In genomic region chr16:81610144-81610842, GRCh38 we compare ENCODE assay signal across 9 cellular contexts.
DNase-seq lines count a peak whose midpoint lies in the region; ATAC-seq and TF ChIP-seq lines count a peak whose summit lies in the region.
"Had no signal": no experiment of that assay in that cellular context is flagged by ENCODE, and none has a peak within 500 bp of the region (broad histone marks: within the 10 kb centered on the region; RNA-seq: fewer than 3 reads in every experiment).

No MANE protein-coding gene starts in this region.

- peak; percentile 55 for DNase-seq in Caki2 (ENCODE audit: low read depth)
- DNase-seq in astrocyte of the hippocampus (ENCODE audit: low read depth, low spot score): peak; percentile 96
- DNase-seq in right atrium auricular region (ENCODE audit: low spot score): peak; percentile 91
- DNase-seq in putamen (ENCODE audit: low spot score): peak; percentile 46
- DNase-seq in activated naive CD4-positive, alpha-beta T cell treated with Interleukin-2 at 50 U/mL for 16 hours: no peak
- DNase-seq in activated naive CD4-positive, alpha-beta T cell (lab: John Stamatoyannopoulos, UW): no peak
- DNase-seq: NCI-H2171 treated with DMSO at 0.1 percent for 48 hours had no signal

- H3K4me3 ChIP-seq in right atrium auricular region: peak overlapping the region in 1 of 2 donors; percentile 7

- peak overlapping the region in 1 of 2 donors; percentile 20 for H3K27ac ChIP-seq in right atrium auricular region

- peaks cover 6% of the 10 kb centered on the region for H3K36me3 ChIP-seq in right atrium auricular region

- no peaks in the 10 kb centered on the region for H3K9me3 ChIP-seq in right atrium auricular region

- in situ Hi-C loops in Caki2 (cut with HindIII; ENCODE audit: low pct_unique_long_range_greater_than_20kb, low sequenced_read_pairs): no loop called here

- TF ChIP-seq CTCF in right atrium auricular region (IDR thresholded peaks at IDR 0.05): no peak

- peaks cover 0 to 53% of the 10 kb centered on the region in 2 donors for H3K4me1 ChIP-seq in right atrium auricular region

- no peaks in the 10 kb centered on the region for H3K27me3 ChIP-seq in right atrium auricular region

- ATAC-seq in GM18517 (IDR thresholded peaks at IDR 0.05; ENCODE audit: unreplicated experiment) (no peak), GM19328 (IDR thresholded peaks at IDR 0.05; ENCODE audit: unreplicated experiment) (no peak)

Comparison
In these comparisons a context has a peak if more than half of its experiments do, and no peak if none do; other contexts are left out.
1. DNase-seq: peak in Caki2 (single experiment), astrocyte of the hippocampus (single experiment), right atrium auricular region (single experiment) and putamen (single experiment); none in activated naive CD4-positive, alpha-beta T cell treated with Interleukin-2 at 50 U/mL for 16 hours (single experiment) and activated naive CD4-positive, alpha-beta T cell (0 of 4).